Comparison of ENCODE assay signal across 17 cellular contexts in genomic region chr4:1213336-1213995, GRCh38.
"Had no signal": no experiment of that assay in that cellular context is flagged by ENCODE, and none has a peak within 500 bp of the region (broad histone marks: within the 10 kb centered on the region; RNA-seq: fewer than 3 reads in every experiment).

No MANE protein-coding gene starts in this region.

- H3K4me3 ChIP-seq: body of pancreas, colonic mucosa, lung, thyroid gland, vagina had no signal

- DNase-seq: activated CD4-positive, alpha-beta T cell treated with anti-CD3 and anti-CD28 coated beads, Interleukin-2, amount 10 ng/mL, durations not matched to agents 24 days and 14 days; activated CD8-positive, alpha-beta T cell treated with anti-CD3 and anti-CD28 coated beads for 36 hours; activated naive CD4-positive, alpha-beta T cell treated with anti-CD3 and anti-CD28 coated beads for 36 hours; activated T-cell treated with anti-CD3 and anti-CD28 coated beads, Interleukin-2, amount 50 U/mL, for 1 hour; body of pancreas; central memory CD4-positive, alpha-beta T cell; colonic mucosa; nucleus accumbens; stimulated activated CD4-positive, alpha-beta T cell treated with anti-CD3 and anti-CD28 coated beads, Interleukin-12 subunit alpha, Interleukin-12 subunit beta, amount 100 ng/mL, for 4 hours; stimulated activated CD4-positive, alpha-beta T cell treated with anti-CD3 and anti-CD28 coated beads, Interleukin-1b, Interleukin-23, amount 100 ng/mL, for 48 hours; stimulated activated CD8-positive, alpha-beta memory T cell treated with anti-CD3 and anti-CD28 coated beads, Interleukin-4, amount 100 ng/mL, for 48 hours; stimulated activated naive CD4-positive, alpha-beta T cell treated with Interleukin-2 at 50 U/mL for 16 hours; T-helper 1 cell; T-helper 9 cell; thyroid gland had no signal

- H3K27me3 ChIP-seq: body of pancreas, colonic mucosa, thyroid gland, vagina had no signal

- H3K27ac ChIP-seq: colonic mucosa had no signal

- H3K9me3 ChIP-seq: body of pancreas, colonic mucosa, thyroid gland, vagina had no signal
